ENCODE assay signal across 27 cellular contexts in the genomic region with DNA sequence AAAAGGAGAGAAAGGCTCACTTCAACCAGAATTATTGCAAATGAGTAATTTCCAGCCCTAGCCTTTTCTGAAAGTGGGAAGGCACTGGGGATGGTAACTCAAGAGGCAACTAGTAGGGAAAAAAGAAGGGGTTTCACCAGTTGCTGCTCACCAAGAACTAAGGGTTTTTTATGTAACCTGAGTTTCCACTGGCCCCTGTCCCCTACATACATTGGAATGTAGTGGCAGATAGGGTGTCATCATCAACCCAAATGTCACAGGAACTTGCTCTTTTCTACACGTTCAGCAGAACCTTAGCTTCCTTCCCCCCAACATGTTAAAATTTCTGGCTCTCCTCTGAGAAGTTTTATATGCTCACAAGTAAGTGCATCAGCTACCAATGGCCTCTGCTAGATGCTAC. TPM values are rescaled to one million over a fixed set of nuclear protein-coding genes. Genes with fewer than 3 reads are reported as not detected.
"Had no signal": no experiment of that assay in that cellular context is flagged by ENCODE, and none has a peak within 500 bp of the region (broad histone marks: within the 10 kb centered on the region; RNA-seq: fewer than 3 reads in every experiment).

No MANE protein-coding gene starts in this region.

- H3K27ac Mint-ChIP-seq: activated CD4-positive, alpha-beta memory T cell treated with anti-CD3 and anti-CD28 coated beads for 36 hours; activated CD4-positive, alpha-beta T cell treated with anti-CD3 and anti-CD28 coated beads, Interleukin-2, amount 10 ng/mL, durations not matched to agents 7 days and 5 days; activated naive CD4-positive, alpha-beta T cell treated with anti-CD3 and anti-CD28 coated beads, Interleukin-2, amount 10 ng/mL, durations not matched to agents 7 days and 5 days; activated naive CD8-positive, alpha-beta T cell treated with anti-CD3 and anti-CD28 coated beads, Interleukin-2, amount 10 ng/mL, durations not matched to agents 7 days and 5 days had no signal

- H3K4me3 Mint-ChIP-seq: activated CD4-positive, alpha-beta memory T cell treated with anti-CD3 and anti-CD28 coated beads for 36 hours; activated CD4-positive, alpha-beta T cell treated with anti-CD3 and anti-CD28 coated beads, Interleukin-2, amount 10 ng/mL, durations not matched to agents 7 days and 5 days; activated naive CD4-positive, alpha-beta T cell treated with anti-CD3 and anti-CD28 coated beads, Interleukin-2, amount 10 ng/mL, durations not matched to agents 7 days and 5 days; activated naive CD8-positive, alpha-beta T cell treated with anti-CD3 and anti-CD28 coated beads, Interleukin-2, amount 10 ng/mL, durations not matched to agents 7 days and 5 days; activated T-cell treated with anti-CD3 and anti-CD28 coated beads, Interleukin-2, amount 50 U/mL, for 4 hours; T-cell had no signal

- H3K9me3 Mint-ChIP-seq: activated CD4-positive, alpha-beta memory T cell treated with anti-CD3 and anti-CD28 coated beads for 36 hours; activated CD4-positive, alpha-beta T cell treated with anti-CD3 and anti-CD28 coated beads, Interleukin-2, amount 10 ng/mL, durations not matched to agents 7 days and 5 days; activated naive CD4-positive, alpha-beta T cell treated with anti-CD3 and anti-CD28 coated beads, Interleukin-2, amount 10 ng/mL, durations not matched to agents 7 days and 5 days; activated naive CD8-positive, alpha-beta T cell treated with anti-CD3 and anti-CD28 coated beads, Interleukin-2, amount 10 ng/mL, durations not matched to agents 7 days and 5 days had no signal

- H3K4me1 Mint-ChIP-seq: activated CD4-positive, alpha-beta T cell treated with anti-CD3 and anti-CD28 coated beads, Interleukin-2, amount 10 ng/mL, durations not matched to agents 7 days and 5 days; activated naive CD4-positive, alpha-beta T cell treated with anti-CD3 and anti-CD28 coated beads, Interleukin-2, amount 10 ng/mL, durations not matched to agents 7 days and 5 days; activated naive CD8-positive, alpha-beta T cell treated with anti-CD3 and anti-CD28 coated beads, Interleukin-2, amount 10 ng/mL, durations not matched to agents 7 days and 5 days; T-cell had no signal

- FAIRE-seq: bronchial epithelial cell, TTC549 had no signal

- H3K36me3 Mint-ChIP-seq: activated CD4-positive, alpha-beta memory T cell treated with anti-CD3 and anti-CD28 coated beads for 36 hours; activated naive CD4-positive, alpha-beta T cell treated with anti-CD3 and anti-CD28 coated beads, Interleukin-2, amount 10 ng/mL, durations not matched to agents 7 days and 5 days; activated naive CD8-positive, alpha-beta T cell treated with anti-CD3 and anti-CD28 coated beads, Interleukin-2, amount 10 ng/mL, durations not matched to agents 7 days and 5 days; T-cell had no signal

- ATAC-seq: activated T-cell treated with anti-CD3 and anti-CD28 coated beads, Interleukin-2, amount 50 U/mL, for 4 hours; T-cell had no signal

- DNase-seq: activated CD4-positive, alpha-beta memory T cell treated with anti-CD3 and anti-CD28 coated beads for 36 hours; activated CD4-positive, alpha-beta T cell treated with anti-CD3 and anti-CD28 coated beads, Interleukin-2, amount 10 ng/mL, durations not matched to agents 7 days and 5 days; activated CD4-positive, CD25-positive, alpha-beta regulatory T cell; activated CD8-positive, alpha-beta memory T cell treated with anti-CD3 and anti-CD28 coated beads for 24 hours; activated gamma-delta T cell; activated naive CD4-positive, alpha-beta T cell treated with anti-CD3 and anti-CD28 coated beads, Interleukin-2, amount 10 ng/mL, durations not matched to agents 7 days and 5 days; activated naive CD8-positive, alpha-beta T cell treated with anti-CD3 and anti-CD28 coated beads, Interleukin-2, amount 10 ng/mL, durations not matched to agents 7 days and 5 days; activated T-cell treated with anti-CD3 and anti-CD28 coated beads, Interleukin-2, amount 50 U/mL, for 4 hours; aorta; central memory CD4-positive, alpha-beta T cell; KG1; NCI-H1092; NCI-H1417; NCI-H1930; NCI-H2171; NCI-H2227 treated with DMSO at 0.1 percent for 48 hours; NCI-H446 treated with DMSO at 0.1 percent for 48 hours; NCI-H524 treated with DMSO at 0.1 percent for 48 hours; NCI-H774; SIG-M5; T-cell; T-helper 2 cell; T1000 had no signal

RNA-seq across cellular contexts. Expression of a gene that starts 38.2 kb away (rescaled TPM):
- total RNA-seq: activated CD4-positive, alpha-beta T cell treated with anti-CD3 and anti-CD28 coated beads, Interleukin-2, amount 10 ng/mL, durations not matched to agents 7 days and 5 days; activated naive CD8-positive, alpha-beta T cell treated with anti-CD3 and anti-CD28 coated beads, Interleukin-2, amount 10 ng/mL, durations not matched to agents 7 days and 5 days; activated T-cell treated with anti-CD3 and anti-CD28 coated beads, Interleukin-2, amount 50 U/mL, for 4 hours; bronchial epithelial cell; OCI-LY7; RPMI7951 had no signal
- polyA plus RNA-seq: aorta had no signal
